ENCODE assay signal across 10 cellular contexts in genomic region chr12:53365245-53365904, GRCh38. TPM values are rescaled to one million over a fixed set of nuclear protein-coding genes. Genes with fewer than 3 reads are reported as not detected.
DNase-seq lines count a peak whose midpoint lies in the region; ATAC-seq and TF ChIP-seq lines count a peak whose summit lies in the region.
"Had no signal": no experiment of that assay in that cellular context is flagged by ENCODE, and none has a peak within 500 bp of the region (broad histone marks: within the 10 kb centered on the region; RNA-seq: fewer than 3 reads in every experiment).

No MANE protein-coding gene starts in this region.

- no peak overlapping the region for H3K4me2 ChIP-seq in mesendoderm (ENCODE audit: low read length)
- H3K4me2 ChIP-seq: hepatocyte had no signal

- H3K36me3 ChIP-seq in mesendoderm (ENCODE audit: control insufficient read depth, insufficient read depth, low read length): no peaks in the 10 kb centered on the region

- H3K79me1 ChIP-seq in mesendoderm (ENCODE audit: low read length): no peaks in the 10 kb centered on the region

- H3K27me3 Mint-ChIP-seq in nephron progenitor cell (ENCODE audit: low read depth, poor library complexity): no peaks in the 10 kb centered on the region

- no peak overlapping the region for H2AK5ac ChIP-seq in mesendoderm (ENCODE audit: low read length)

- no peaks in the 10 kb centered on the region for H3K27me3 ChIP-seq in mesendoderm (ENCODE audit: insufficient read depth, low read length, poor library complexity)
- H3K27me3 ChIP-seq: hepatocyte had no signal

- H3K36me3 Mint-ChIP-seq in nephron progenitor cell (ENCODE audit: low read depth): peaks cover 4% of the 10 kb centered on the region

- H3K56ac ChIP-seq in mesendoderm (ENCODE audit: low read length): no peak overlapping the region

- WGBS in mesendoderm (ENCODE audit: extremely low coverage, insufficient coverage, low lambda C conversion rate): no CpG with 5 or more reads among the region's 4 CpGs

- H3K4me1 Mint-ChIP-seq in nephron progenitor cell: peaks cover 19% of the 10 kb centered on the region

- DNase-seq in CD1c-positive myeloid dendritic cell (ENCODE audit: extremely low spot score) (peak; percentile 84), MV-4-11 (lab: John Stamatoyannopoulos, UW) (peak; percentile 77), choroid plexus epithelial cell (ENCODE audit: low read depth) (peak; percentile 28), nephron progenitor cell (no peak), NCI-H2107 treated with DMSO at 0.1 percent for 48 hours (lab: John Stamatoyannopoulos, UW; ENCODE audit: unreplicated experiment) (no peak), mesendoderm (no peak)
- DNase-seq: NCI-H2227 treated with DMSO at 0.1 percent for 48 hours had no signal

- H3K4me3 ChIP-seq in choroid plexus epithelial cell (ENCODE audit: low read depth, low read length) (no peak overlapping the region), mesendoderm (ENCODE audit: low read length) (no peak overlapping the region)
- H3K4me3 ChIP-seq: hepatocyte had no signal

- no peak overlapping the region for H3K4ac ChIP-seq in mesendoderm (ENCODE audit: low read depth, low read length)

- H3K4me3 Mint-ChIP-seq in nephron progenitor cell: no peak overlapping the region

- no peak overlapping the region for H3K9ac ChIP-seq in mesendoderm (ENCODE audit: low read length)

- no peak for ATAC-seq in GM18858 (IDR thresholded peaks at IDR 0.05; ENCODE audit: unreplicated experiment)
- ATAC-seq in HG02588 (IDR thresholded peaks at IDR 0.05; ENCODE audit: unreplicated experiment): no peak

- no peak overlapping the region for H2BK5ac ChIP-seq in mesendoderm (ENCODE audit: low read length)

- H4K8ac ChIP-seq in mesendoderm (ENCODE audit: low read depth, low read length): no peak overlapping the region

- H2BK120ac ChIP-seq in mesendoderm (ENCODE audit: low read depth, low read length): no peak overlapping the region

- H3K27ac ChIP-seq in mesendoderm (ENCODE audit: low read depth, low read length): no peak overlapping the region
- H3K27ac ChIP-seq: hepatocyte had no signal

- no peak for TF ChIP-seq CTCF in choroid plexus epithelial cell (conservative IDR thresholded peaks at IDR 0.05; ENCODE audit: low read depth, low read length)
- no peak for TF ChIP-seq CTCF in nephron progenitor cell (IDR thresholded peaks at IDR 0.05)

- no peak overlapping the region for H3K23ac ChIP-seq in mesendoderm (ENCODE audit: low read length)

- no peaks in the 10 kb centered on the region for H3K79me2 ChIP-seq in mesendoderm (ENCODE audit: control insufficient read depth, insufficient read depth, low read length)
- H3K79me2 ChIP-seq: hepatocyte had no signal

- H2BK15ac ChIP-seq in mesendoderm (replicated peaks; ENCODE audit: low read depth): no peak overlapping the region

- H3K27ac Mint-ChIP-seq in nephron progenitor cell: peak overlapping the region; percentile 26

- H4K5ac ChIP-seq in mesendoderm (ENCODE audit: low read length): no peak overlapping the region

- H3K4me1 ChIP-seq in mesendoderm (ENCODE audit: control insufficient read depth, low read depth, low read length): no peaks in the 10 kb centered on the region

- H3K18ac ChIP-seq in mesendoderm (ENCODE audit: low read length): no peak overlapping the region

- H3K9me3 Mint-ChIP-seq in nephron progenitor cell: peaks cover 7% of the 10 kb centered on the region

RNA-seq across cellular contexts. Expression of gene SP1, which starts 14.6 kb away (rescaled TPM):
- 34.1 TPM for polyA plus RNA-seq in mesendoderm (2013, experiment 1 of 2)
- 34.4 TPM for polyA plus RNA-seq in mesendoderm (2013, experiment 2 of 2)

RNA-seq across cellular contexts. Expression of gene SP7, which starts 29.2 kb away (rescaled TPM):
- polyA plus RNA-seq in mesendoderm (2013, experiment 1 of 2): 0.10 TPM
- polyA plus RNA-seq in mesendoderm (2013, experiment 2 of 2): 0.04 TPM

RNA-seq across cellular contexts. Expression of gene AAAS, which starts 44.0 kb away (rescaled TPM):
- polyA plus RNA-seq in mesendoderm (2013, experiment 1 of 2): 45.2 TPM
- 44.8 TPM for polyA plus RNA-seq in mesendoderm (2013, experiment 2 of 2)

RNA-seq across cellular contexts. Expression of gene AMHR2, which starts 58.3 kb away (rescaled TPM):
- 0.04 TPM for polyA plus RNA-seq in mesendoderm (2013, experiment 1 of 2)
- polyA plus RNA-seq in mesendoderm (2013, experiment 2 of 2): 0.06 TPM

Comparison
In these comparisons a context has a peak if more than half of its experiments do, and no peak if none do; other contexts are left out.
1. DNase-seq: peak in CD1c-positive myeloid dendritic cell (single experiment), MV-4-11 (single experiment) and choroid plexus epithelial cell (single experiment); none in nephron progenitor cell (single experiment), NCI-H2107 treated with DMSO at 0.1 percent for 48 hours (single experiment) and mesendoderm (single experiment).